In the genomic region with DNA sequence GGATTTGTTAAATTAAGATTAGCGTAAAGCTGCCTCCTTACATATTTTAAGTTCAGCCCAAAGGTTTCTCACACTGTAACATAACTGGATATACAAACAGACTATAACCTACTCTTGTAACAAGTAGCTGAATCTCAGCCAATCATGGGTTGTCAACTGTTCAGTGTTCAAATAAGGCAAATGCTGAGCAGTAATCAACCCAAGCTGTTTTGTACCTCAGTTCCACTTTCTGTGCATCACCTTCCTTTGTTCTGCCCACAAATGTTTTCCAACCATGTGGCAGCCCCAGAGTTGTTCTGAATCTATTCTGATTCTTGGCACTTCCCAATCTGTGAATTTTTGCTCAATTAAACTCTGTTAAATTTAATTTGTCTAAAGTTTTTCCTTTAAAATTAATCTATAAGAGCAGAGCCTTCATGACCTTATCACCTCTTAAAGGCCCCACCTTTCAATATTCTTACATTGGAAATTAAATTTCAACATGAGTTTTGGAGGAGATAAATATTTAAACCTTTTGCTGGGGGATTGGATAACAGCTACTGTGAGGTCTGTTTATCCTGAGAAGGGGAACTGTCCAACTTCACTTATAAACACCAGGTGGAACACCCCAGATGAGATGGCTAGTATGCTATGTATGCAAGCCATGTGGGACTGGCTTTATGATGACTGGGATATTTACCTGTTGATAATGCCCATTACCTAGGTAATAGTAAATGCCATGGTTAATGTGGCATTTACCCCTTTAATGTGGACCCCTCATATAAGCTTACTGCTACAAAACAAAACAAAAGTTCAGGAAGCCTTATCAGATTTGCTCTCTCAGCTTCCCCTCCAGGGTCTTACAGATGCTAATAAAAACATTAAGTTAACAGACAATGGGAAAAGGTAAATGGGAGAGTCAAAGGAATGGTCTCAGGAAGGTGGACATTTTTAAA, we compare ENCODE assay signal across 15 cellular contexts. TPM values are rescaled to one million over a fixed set of nuclear protein-coding genes. Genes with fewer than 3 reads are reported as not detected.
DNase-seq lines count a peak whose midpoint lies in the region; ATAC-seq lines count a peak whose summit lies in the region.
"Had no signal": no experiment of that assay in that cellular context is flagged by ENCODE, and none has a peak within 500 bp of the region (broad histone marks: within the 10 kb centered on the region; RNA-seq: fewer than 3 reads in every experiment).

No MANE protein-coding gene starts in this region.

- H3K36me3 Mint-ChIP-seq in activated CD4-positive, alpha-beta T cell treated with anti-CD3 and anti-CD28 coated beads, Interleukin-2, amount 10 ng/mL, durations not matched to agents 24 days and 14 days (ENCODE audit: low read depth): no peaks in the 10 kb centered on the region
- H3K36me3 Mint-ChIP-seq: CD8-positive, alpha-beta memory T cell had no signal

- peaks cover 24% of the 10 kb centered on the region for H3K27me3 Mint-ChIP-seq in activated CD4-positive, alpha-beta T cell treated with anti-CD3 and anti-CD28 coated beads, Interleukin-2, amount 10 ng/mL, durations not matched to agents 24 days and 14 days

- H3K4me1 Mint-ChIP-seq in activated CD4-positive, alpha-beta T cell treated with anti-CD3 and anti-CD28 coated beads, Interleukin-2, amount 10 ng/mL, durations not matched to agents 24 days and 14 days: peaks cover 11% of the 10 kb centered on the region
- H3K4me1 Mint-ChIP-seq: CD8-positive, alpha-beta memory T cell had no signal

- peaks cover 7% of the 10 kb centered on the region for H3K9me3 Mint-ChIP-seq in activated CD4-positive, alpha-beta T cell treated with anti-CD3 and anti-CD28 coated beads, Interleukin-2, amount 10 ng/mL, durations not matched to agents 24 days and 14 days
- H3K9me3 Mint-ChIP-seq: CD8-positive, alpha-beta memory T cell had no signal

- no peak for ATAC-seq in GM21528 (IDR thresholded peaks at IDR 0.05; ENCODE audit: low FRiP score, unreplicated experiment)
- ATAC-seq: HCT116, Right ventricle myocardium inferior had no signal

- no peak overlapping the region for H3K27ac Mint-ChIP-seq in activated CD4-positive, alpha-beta T cell treated with anti-CD3 and anti-CD28 coated beads, Interleukin-2, amount 10 ng/mL, durations not matched to agents 24 days and 14 days
- H3K27ac Mint-ChIP-seq: CD8-positive, alpha-beta memory T cell had no signal

- intact Hi-C loops in activated CD4-positive, alpha-beta T cell treated with anti-CD3 and anti-CD28 coated beads, Interleukin-2, amount 10 ng/mL, durations not matched to agents 24 days and 14 days (cut with micrococcal nuclease): loop anchor here (2.0 kb wide), 1 partner anchor 39 kb away; no protein-coding TSS in a partner anchor

- peak; percentile 5 for DNase-seq in activated CD4-positive, alpha-beta T cell treated with anti-CD3 and anti-CD28 coated beads for 48 hours
- DNase-seq in activated CD4-positive, alpha-beta T cell treated with anti-CD3 and anti-CD28 coated beads, Interleukin-2, amount 10 ng/mL, durations not matched to agents 24 days and 14 days: no peak
- DNase-seq in stimulated activated CD4-positive, alpha-beta T cell treated with anti-CD3 and anti-CD28 coated beads, Interleukin-15, amount 100 ng/mL, for 24 hours: peak; percentile 9
- DNase-seq in stimulated activated CD4-positive, alpha-beta T cell treated with anti-CD3 and anti-CD28 coated beads, Interleukin-1b, Interleukin-23, amount 100 ng/mL, for 48 hours: no peak
- peak; percentile 7 for DNase-seq in left kidney (ENCODE audit: low read depth, low spot score)
- DNase-seq in COLO668 (lab: John Stamatoyannopoulos, UW; ENCODE audit: unreplicated experiment): no peak
- DNase-seq: CD8-positive, alpha-beta memory T cell; NCI-H2029; NCI-H2227 treated with DMSO at 0.1 percent for 48 hours; NCI-H510A treated with DMSO at 0.1 percent for 48 hours; NCI-H774; OCI-M1 had no signal

- no peak overlapping the region for H3K4me3 Mint-ChIP-seq in activated CD4-positive, alpha-beta T cell treated with anti-CD3 and anti-CD28 coated beads, Interleukin-2, amount 10 ng/mL, durations not matched to agents 24 days and 14 days
- H3K4me3 Mint-ChIP-seq: CD8-positive, alpha-beta memory T cell had no signal

RNA-seq across cellular contexts. Expression of gene ARID2, which starts 42.2 kb away (rescaled TPM):
- total RNA-seq in activated CD4-positive, alpha-beta T cell treated with anti-CD3 and anti-CD28 coated beads, Interleukin-2, amount 10 ng/mL, durations not matched to agents 24 days and 14 days: 36.4 and 37.8 TPM in 2 replicates

Comparison
In these comparisons a context has a peak if more than half of its experiments do, and no peak if none do; other contexts are left out.
1. DNase-seq: peak in activated CD4-positive, alpha-beta T cell treated with anti-CD3 and anti-CD28 coated beads for 48 hours (single experiment), stimulated activated CD4-positive, alpha-beta T cell treated with anti-CD3 and anti-CD28 coated beads, Interleukin-15, amount 100 ng/mL, for 24 hours (single experiment) and left kidney (single experiment); none in activated CD4-positive, alpha-beta T cell treated with anti-CD3 and anti-CD28 coated beads, Interleukin-2, amount 10 ng/mL, durations not matched to agents 24 days and 14 days (single experiment), stimulated activated CD4-positive, alpha-beta T cell treated with anti-CD3 and anti-CD28 coated beads, Interleukin-1b, Interleukin-23, amount 100 ng/mL, for 48 hours (single experiment) and COLO668 (single experiment).